ENCODE assay signal across 8 cellular contexts in genomic region chr2:65430515-65431416, GRCh38. TPM values are rescaled to one million over a fixed set of nuclear protein-coding genes. Genes with fewer than 3 reads are reported as not detected.
A peak's percentile ranks its signal among the peaks of the same experiment; 100 is the strongest.
DNase-seq lines count a peak whose midpoint lies in the region; ATAC-seq and TF ChIP-seq lines count a peak whose summit lies in the region.

No MANE protein-coding gene starts in this region.

- DNase-seq in AG20443 (ENCODE audit: low spot score) (peak; percentile 47), NCI-H774 (lab: John Stamatoyannopoulos, UW) (peak; percentile 33), endothelial cell (ENCODE audit: low spot score) (peak; percentile 43), midbrain (lab: John Stamatoyannopoulos, UW) (peak; percentile 55)
- DNase-seq in activated CD8-positive, alpha-beta T cell treated with anti-CD3 and anti-CD28 coated beads, Interleukin-2, amount 10 ng/mL, durations not matched to agents 7 days and 5 days = peak; percentile 82
- DNase-seq in stimulated activated CD8-positive, alpha-beta memory T cell treated with anti-CD3 and anti-CD28 coated beads, Interleukin-2, amount 100 ng/mL, for 1 hour (ENCODE audit: low read depth in 2 of 2) = peak; percentile 20 to 25

- peaks cover 27% of the 10 kb centered on the region for H3K27me3 Mint-ChIP-seq in activated CD8-positive, alpha-beta T cell treated with anti-CD3 and anti-CD28 coated beads, Interleukin-2, amount 10 ng/mL, durations not matched to agents 7 days and 5 days (ENCODE audit: low read depth)
- H3K27me3 Mint-ChIP-seq in endothelial cell (ENCODE audit: unreplicated experiment) = peaks cover 22% of the 10 kb centered on the region

- no peaks in the 10 kb centered on the region for H3K9me3 Mint-ChIP-seq in activated CD8-positive, alpha-beta T cell treated with anti-CD3 and anti-CD28 coated beads, Interleukin-2, amount 10 ng/mL, durations not matched to agents 7 days and 5 days (ENCODE audit: insufficient read depth)
- no peaks in the 10 kb centered on the region for H3K9me3 Mint-ChIP-seq in endothelial cell (ENCODE audit: unreplicated experiment)

- H3K27ac Mint-ChIP-seq in activated CD8-positive, alpha-beta T cell treated with anti-CD3 and anti-CD28 coated beads, Interleukin-2, amount 10 ng/mL, durations not matched to agents 7 days and 5 days = peak overlapping the region; percentile 88
- H3K27ac Mint-ChIP-seq in endothelial cell (ENCODE audit: unreplicated experiment) = no peak overlapping the region

- H3K4me1 Mint-ChIP-seq in activated CD8-positive, alpha-beta T cell treated with anti-CD3 and anti-CD28 coated beads, Interleukin-2, amount 10 ng/mL, durations not matched to agents 7 days and 5 days (ENCODE audit: low read depth) = peaks cover 16% of the 10 kb centered on the region
- H3K4me1 Mint-ChIP-seq in endothelial cell (ENCODE audit: unreplicated experiment) = peaks cover 9% of the 10 kb centered on the region

- POLR2A ChIA-PET in activated CD8-positive, alpha-beta T cell treated with anti-CD3 and anti-CD28 coated beads, Interleukin-2, amount 10 ng/mL, durations not matched to agents 7 days and 5 days (lab: Charles Lee) = interaction anchor here (0.5 to 1.9 kb wide), 5 partner anchors 23 to 203 kb away, joined by 3 to 4 read pairs (median 3); partner anchors contain the start of gene ACTR2

- no peak for TF ChIP-seq CTCF in endothelial cell (IDR thresholded peaks at IDR 0.05; ENCODE audit: unreplicated experiment)

- peak; percentile 28 for ATAC-seq in GM19328 (IDR thresholded peaks at IDR 0.05; ENCODE audit: unreplicated experiment)
- ATAC-seq in HG03521 (IDR thresholded peaks at IDR 0.05; ENCODE audit: unreplicated experiment) = peak; percentile 12
- peak; percentile 56 for ATAC-seq in activated CD8-positive, alpha-beta T cell treated with anti-CD3 and anti-CD28 coated beads, Interleukin-2, amount 10 ng/mL, durations not matched to agents 7 days and 5 days

- peaks cover 4% of the 10 kb centered on the region for H3K36me3 Mint-ChIP-seq in activated CD8-positive, alpha-beta T cell treated with anti-CD3 and anti-CD28 coated beads, Interleukin-2, amount 10 ng/mL, durations not matched to agents 7 days and 5 days (ENCODE audit: low read depth)
- no peaks in the 10 kb centered on the region for H3K36me3 Mint-ChIP-seq in endothelial cell (ENCODE audit: low read depth, unreplicated experiment)

- CTCF ChIA-PET in activated CD8-positive, alpha-beta T cell treated with anti-CD3 and anti-CD28 coated beads, Interleukin-2, amount 10 ng/mL, durations not matched to agents 7 days and 5 days (lab: Charles Lee) = interaction anchor here (0.6 to 1.6 kb wide), 3 partner anchors 47 to 199 kb away, joined by 3 read pairs; no protein-coding TSS in a partner anchor

- H3K4me3 Mint-ChIP-seq in activated CD8-positive, alpha-beta T cell treated with anti-CD3 and anti-CD28 coated beads, Interleukin-2, amount 10 ng/mL, durations not matched to agents 7 days and 5 days = peak overlapping the region; percentile 89
- peak overlapping the region; percentile 92 for H3K4me3 Mint-ChIP-seq in endothelial cell (ENCODE audit: unreplicated experiment)

RNA-seq across cellular contexts. Expression of gene SPRED2, which starts 1.6 kb away (rescaled TPM):
- 10 to 100 TPM in 1 of 2 experiments, 1 to 10 TPM in 1; 9.5 to 12.7 TPM for total RNA-seq in activated CD8-positive, alpha-beta T cell treated with anti-CD3 and anti-CD28 coated beads, Interleukin-2, amount 10 ng/mL, durations not matched to agents 7 days and 5 days
- total RNA-seq in endothelial cell (ENCODE audit: unreplicated experiment) = 17.6 TPM

Comparison
In these comparisons a context has a peak if more than half of its experiments do, and no peak if none do; other contexts are left out.
1. Peak in every context shown above with its lines: DNase-seq and ATAC-seq.
2. DNase-seq: peak in every context shown above with its lines; median percentile 82 in activated CD8-positive, alpha-beta T cell treated with anti-CD3 and anti-CD28 coated beads, Interleukin-2, amount 10 ng/mL, durations not matched to agents 7 days and 5 days; 55 in midbrain; 47 in AG20443; 43 in endothelial cell; 33 in NCI-H774; 22 in stimulated activated CD8-positive, alpha-beta memory T cell treated with anti-CD3 and anti-CD28 coated beads, Interleukin-2, amount 100 ng/mL, for 1 hour.